8 cellular contexts compared by ENCODE assay signal in the genomic region with DNA sequence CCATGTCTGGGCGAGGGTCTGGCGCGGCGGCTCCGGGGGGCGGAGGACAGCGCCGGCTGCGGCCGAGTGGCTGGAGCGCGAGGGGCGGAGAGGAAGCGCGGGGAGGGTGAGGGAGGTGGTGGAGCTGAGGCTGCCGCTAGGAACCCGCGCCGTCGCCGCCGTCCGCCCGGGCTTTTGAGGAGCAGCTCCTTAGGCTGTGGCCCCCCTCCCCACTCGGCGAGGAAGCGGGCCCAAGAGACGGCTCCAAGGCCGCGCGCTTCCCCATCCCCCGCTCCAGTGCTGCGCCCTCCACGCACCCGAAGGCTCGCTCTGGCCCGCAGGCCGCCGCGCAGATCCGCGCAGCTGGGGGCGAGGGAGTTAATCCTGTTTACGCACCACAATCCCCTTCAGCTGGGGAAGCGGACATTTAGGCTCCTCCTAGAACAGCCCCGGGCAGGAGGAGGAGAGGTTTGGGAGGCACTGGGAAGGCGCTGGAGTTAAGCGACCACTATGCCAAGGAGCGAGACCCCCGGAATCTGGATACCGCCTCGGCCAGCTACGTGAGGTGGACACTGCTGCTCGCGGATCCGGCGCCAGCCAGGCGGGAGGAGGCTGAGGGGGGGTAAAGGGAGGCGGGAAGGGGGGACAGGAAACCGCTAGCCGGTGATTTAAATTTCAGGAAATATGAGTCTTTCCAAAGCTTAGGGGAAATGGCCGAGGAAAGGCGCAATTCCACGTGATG. TPM values are rescaled to one million over a fixed set of nuclear protein-coding genes. Genes with fewer than 3 reads are reported as not detected.
DNase-seq lines count a peak whose midpoint lies in the region; ATAC-seq and TF ChIP-seq lines count a peak whose summit lies in the region.

Gene CNRIP1, minus strand, starts transcription at position 553 of the 721 bp plus-strand sequence. Its CDS starts 549 bp downstream, at position 4.

- H3K27ac ChIP-seq in cardiac muscle cell: no peak within 1 kb of the TSS
- H3K27ac ChIP-seq in neutrophil: no peak within 1 kb of the TSS

- H3K4me3 ChIP-seq in cardiac muscle cell: peak within 1 kb of the TSS; percentile 54
- peak within 1 kb of the TSS; percentile 51 to 72 for H3K4me3 ChIP-seq in neutrophil (ENCODE audit: low read depth in 1 of 2, low read length in 1 of 2)

- no peak for TF ChIP-seq CTCF in cardiac muscle cell (IDR thresholded peaks at IDR 0.05; ENCODE audit: low read depth, low read length)
- no peak for TF ChIP-seq CTCF in neutrophil (IDR thresholded peaks at IDR 0.05)

- H3K36me3 ChIP-seq in cardiac muscle cell: no peaks in the 10 kb centered on the region
- H3K36me3 ChIP-seq in neutrophil: no peaks in the 10 kb centered on the region

- H3K4me1 ChIP-seq in cardiac muscle cell (ENCODE audit: low read depth) (peaks cover 3% of the 10 kb centered on the region), neutrophil (ENCODE audit: control insufficient read depth in 1 of 2, insufficient read depth in 1 of 2, low read depth in 1 of 2, low read length in 1 of 2) (peaks cover 15 to 20% of the 10 kb centered on the region in 2 experiments)

- H3K27me3 ChIP-seq in cardiac muscle cell (peaks cover 67% of the 10 kb centered on the region), neutrophil (peaks cover 55% of the 10 kb centered on the region)

- ATAC-seq in HG03342 (IDR thresholded peaks at IDR 0.05; ENCODE audit: unreplicated experiment): no peak

- no peaks in the 10 kb centered on the region for H3K9me3 ChIP-seq in cardiac muscle cell (ENCODE audit: low read depth)
- no peaks in the 10 kb centered on the region for H3K9me3 ChIP-seq in neutrophil

- peak; percentile 52 for DNase-seq in activated CD8-positive, alpha-beta memory T cell treated with anti-CD3 and anti-CD28 coated beads, Interleukin-2, amount 50 U/mL, for 48 hours
- no peak for DNase-seq in activated CD8-positive, alpha-beta memory T cell treated with anti-CD3 and anti-CD28 coated beads, Interleukin-2, amount 50 U/mL, for 4 hours
- DNase-seq in NCI-H2227 treated with DMSO at 0.1 percent for 48 hours (lab: John Stamatoyannopoulos, UW) (peak; percentile 87), amniotic stem cell (lab: John Stamatoyannopoulos, UW) (peak; percentile 77), cardiac muscle cell (ENCODE audit: low read depth in 1 of 2, low spot score in 1 of 2) (peak; percentile 59 to 89), AML-193 (lab: John Stamatoyannopoulos, UW) (no peak)

RNA-seq across cellular contexts. Expression of gene CNRIP1, which starts in this region (rescaled TPM):
- 6.9 and 8.8 TPM in 2 replicates for total RNA-seq in cardiac muscle cell
- polyA plus RNA-seq in cardiac muscle cell: 9.3 and 14.3 TPM in 2 replicates

Comparison
In these comparisons a context has a peak if more than half of its experiments do, and no peak if none do; other contexts are left out.
1. DNase-seq: peak in activated CD8-positive, alpha-beta memory T cell treated with anti-CD3 and anti-CD28 coated beads, Interleukin-2, amount 50 U/mL, for 48 hours (single experiment), NCI-H2227 treated with DMSO at 0.1 percent for 48 hours (single experiment), amniotic stem cell (single experiment) and cardiac muscle cell (2 of 2); none in activated CD8-positive, alpha-beta memory T cell treated with anti-CD3 and anti-CD28 coated beads, Interleukin-2, amount 50 U/mL, for 4 hours (single experiment) and AML-193 (0 of 2).